7 cellular contexts compared by ENCODE assay signal in the genomic region with DNA sequence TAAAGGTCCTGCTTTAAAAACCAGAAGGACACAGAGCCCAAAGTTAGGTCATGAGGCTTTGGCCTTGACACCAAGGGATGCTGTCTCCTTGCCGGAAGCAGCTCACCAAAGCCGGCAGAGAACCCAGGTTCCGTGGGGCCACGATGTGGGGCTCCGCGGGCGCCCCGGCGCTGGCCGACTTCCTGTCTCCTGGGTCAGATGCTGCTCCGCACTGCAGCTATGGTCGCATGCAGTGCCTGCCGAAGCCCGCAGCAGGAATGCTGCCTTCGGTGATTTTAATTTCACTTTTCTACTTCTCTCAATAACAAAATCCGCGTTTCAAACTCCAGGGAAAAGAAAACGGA. TPM values are rescaled to one million over a fixed set of nuclear protein-coding genes. Genes with fewer than 3 reads are reported as not detected.
DNase-seq lines count a peak whose midpoint lies in the region; ATAC-seq and TF ChIP-seq lines count a peak whose summit lies in the region.

No MANE protein-coding gene starts in this region.

- H3K36me3 Mint-ChIP-seq in dendritic cell treated with granulocyte-macrophage colony-stimulating factor and Interleukin-4, amounts not matched to agents 40 ng/mL and 50 ng/mL, for 4 days (ENCODE audit: low read depth): peaks cover 42% of the 10 kb centered on the region

- ATAC-seq in GM19043 (IDR thresholded peaks at IDR 0.05; ENCODE audit: low read depth, unreplicated experiment): peak; percentile 28

- peak overlapping the region; percentile 97 for H3K27ac Mint-ChIP-seq in dendritic cell treated with granulocyte-macrophage colony-stimulating factor and Interleukin-4, amounts not matched to agents 40 ng/mL and 50 ng/mL, for 4 days

- no peaks in the 10 kb centered on the region for H3K27me3 ChIP-seq in HL-60 (ENCODE audit: insufficient read depth, poor library complexity, severe bottlenecking)

- peak; percentile 43 to 68 for DNase-seq in HL-60 (ENCODE audit: low read depth in 1 of 2, low spot score in 1 of 2)
- DNase-seq in activated CD4-positive, alpha-beta T cell treated with anti-CD3 and anti-CD28 coated beads for 24 hours (ENCODE audit: low read depth in 2 of 2): peak; percentile 22 to 59
- peak; percentile 27 for DNase-seq in mucosa of gallbladder (ENCODE audit: low spot score)
- peak; percentile 54 for DNase-seq in stimulated activated naive CD4-positive, alpha-beta T cell treated with Interleukin-2 at 50 U/mL for 16 hours (lab: John Stamatoyannopoulos, UW)
- no peak for DNase-seq in T1000 (lab: John Stamatoyannopoulos, UW)

- intact Hi-C loops in dendritic cell treated with granulocyte-macrophage colony-stimulating factor and Interleukin-4, amounts not matched to agents 40 ng/mL and 50 ng/mL, for 4 days (cut with micrococcal nuclease): loop anchor here (1.0 kb wide), 1 partner anchor 11 kb away; the partner anchor contains the start of gene COX8A

- peaks cover 44% of the 10 kb centered on the region for H3K4me1 Mint-ChIP-seq in dendritic cell treated with granulocyte-macrophage colony-stimulating factor and Interleukin-4, amounts not matched to agents 40 ng/mL and 50 ng/mL, for 4 days (ENCODE audit: low read depth)

- H3K4me3 Mint-ChIP-seq in dendritic cell treated with granulocyte-macrophage colony-stimulating factor and Interleukin-4, amounts not matched to agents 40 ng/mL and 50 ng/mL, for 4 days: peak overlapping the region; percentile 96

- no peak for TF ChIP-seq CTCF in HL-60 (IDR thresholded peaks at IDR 0.05; ENCODE audit: insufficient read depth, low read length)

- no peaks in the 10 kb centered on the region for H3K9me3 Mint-ChIP-seq in dendritic cell treated with granulocyte-macrophage colony-stimulating factor and Interleukin-4, amounts not matched to agents 40 ng/mL and 50 ng/mL, for 4 days

- peak overlapping the region; percentile 98 for H3K4me3 ChIP-seq in HL-60 (replicated peaks; ENCODE audit: insufficient read depth, low read length)

- H3K27me3 Mint-ChIP-seq in dendritic cell treated with granulocyte-macrophage colony-stimulating factor and Interleukin-4, amounts not matched to agents 40 ng/mL and 50 ng/mL, for 4 days: no peaks in the 10 kb centered on the region

- peak overlapping the region; percentile 86 for H3K27ac ChIP-seq in HL-60 (replicated peaks)

RNA-seq across cellular contexts. Expression of gene OTUB1, which starts 0.5 kb away (rescaled TPM):
- 72.4 TPM for total RNA-seq in mucosa of gallbladder

RNA-seq across cellular contexts. Expression of gene COX8A, which starts 11.4 kb away (rescaled TPM):
- total RNA-seq in mucosa of gallbladder: 368 TPM

RNA-seq across cellular contexts. Expression of gene NAA40, which starts 47.0 kb away (rescaled TPM):
- total RNA-seq in mucosa of gallbladder: 26.2 TPM

RNA-seq across cellular contexts. Expression of gene FLRT1, which starts 49.9 kb away (rescaled TPM):
- total RNA-seq in mucosa of gallbladder: 3.8 TPM
